ENCODE assay signal across 18 cellular contexts in genomic region chr2:173720310-173720709, GRCh38.
DNase-seq lines count a peak whose midpoint lies in the region; ATAC-seq and TF ChIP-seq lines count a peak whose summit lies in the region.
"Had no signal": no experiment of that assay in that cellular context is flagged by ENCODE, and none has a peak within 500 bp of the region (broad histone marks: within the 10 kb centered on the region; RNA-seq: fewer than 3 reads in every experiment).

No MANE protein-coding gene starts in this region.

- H3K4me1 ChIP-seq in foreskin keratinocyte (peaks cover 10% of the 10 kb centered on the region), lower lobe of right lung (no peaks in the 10 kb centered on the region)
- H3K4me1 ChIP-seq: BLaER1, Peyer's patch, suprapubic skin had no signal

- H3K9me3 Mint-ChIP-seq in CD4-positive, alpha-beta T cell: no peaks in the 10 kb centered on the region
- H3K9me3 Mint-ChIP-seq: activated naive CD4-positive, alpha-beta T cell treated with anti-CD3 and anti-CD28 coated beads, Interleukin-2, amount 50 U/mL, for 24 hours; T-cell had no signal

- no peak overlapping the region for H3K4me3 Mint-ChIP-seq in CD4-positive, alpha-beta T cell
- H3K4me3 Mint-ChIP-seq: activated naive CD4-positive, alpha-beta T cell treated with anti-CD3 and anti-CD28 coated beads, Interleukin-2, amount 50 U/mL, for 24 hours; T-cell had no signal

- ATAC-seq in foreskin keratinocyte: peak; percentile 57
- no peak for ATAC-seq in GM21529 (IDR thresholded peaks at IDR 0.05; ENCODE audit: unreplicated experiment)
- ATAC-seq in lower lobe of right lung: no peak
- no peak for ATAC-seq in CD4-positive, alpha-beta T cell (ENCODE audit: poor library complexity)
- ATAC-seq: T-cell had no signal

- H3K9me3 ChIP-seq in lower lobe of right lung: no peaks in the 10 kb centered on the region
- no peaks in the 10 kb centered on the region for H3K9me3 ChIP-seq in CD4-positive, alpha-beta T cell (ENCODE audit: control insufficient read depth, low read length)
- H3K9me3 ChIP-seq: BLaER1, Peyer's patch, suprapubic skin had no signal

- DNase-seq in AG09309 (ENCODE audit: low read depth) (no peak), HCEC 1CT (peak; percentile 12), astrocyte of the hippocampus (ENCODE audit: low read depth, low spot score) (peak; percentile 13), foreskin keratinocyte (peak in 1 of 2 donors; percentile 33), lower lobe of right lung (no peak), NCI-H524 treated with DMSO at 0.1 percent for 48 hours (lab: John Stamatoyannopoulos, UW) (no peak)
- DNase-seq in CD4-positive, alpha-beta T cell: no peak
- DNase-seq: activated CD4-positive, CD25-positive, alpha-beta regulatory T cell treated with anti-CD3 and anti-CD28 coated beads, Interleukin-2, amount 50 U/mL, for 72 hours; activated CD8-positive, alpha-beta memory T cell treated with anti-CD3 and anti-CD28 coated beads, Interleukin-2, amount 50 U/mL, for 4 hours; central memory CD4-positive, alpha-beta T cell; effector memory CD4-positive, alpha-beta T cell; NCI-H2081 treated with DMSO at 0.1 percent for 48 hours; Peyer's patch; T-cell had no signal

- H3K27ac Mint-ChIP-seq in CD4-positive, alpha-beta T cell: no peak overlapping the region
- H3K27ac Mint-ChIP-seq: activated naive CD4-positive, alpha-beta T cell treated with anti-CD3 and anti-CD28 coated beads, Interleukin-2, amount 50 U/mL, for 24 hours; T-cell had no signal

- H3K4me1 Mint-ChIP-seq in CD4-positive, alpha-beta T cell (ENCODE audit: low read depth): no peaks in the 10 kb centered on the region
- H3K4me1 Mint-ChIP-seq: activated naive CD4-positive, alpha-beta T cell treated with anti-CD3 and anti-CD28 coated beads, Interleukin-2, amount 50 U/mL, for 24 hours; T-cell had no signal

- no peaks in the 10 kb centered on the region for H3K36me3 Mint-ChIP-seq in CD4-positive, alpha-beta T cell (ENCODE audit: low read depth)
- H3K36me3 Mint-ChIP-seq: activated naive CD4-positive, alpha-beta T cell treated with anti-CD3 and anti-CD28 coated beads, Interleukin-2, amount 50 U/mL, for 24 hours; T-cell had no signal

- peak; percentile 18 for TF ChIP-seq CTCF in AG09309 (IDR thresholded peaks at IDR 0.05; ENCODE audit: control insufficient read depth, insufficient read depth, low read depth, low read length, missing control alignments)
- TF ChIP-seq CTCF in foreskin keratinocyte (conservative IDR thresholded peaks at IDR 0.05): peak; percentile 30
- TF ChIP-seq CTCF in lower lobe of right lung (IDR thresholded peaks at IDR 0.05): no peak
- no peak for TF ChIP-seq CTCF in CD4-positive, alpha-beta T cell (IDR thresholded peaks at IDR 0.05)

- H3K27ac ChIP-seq in foreskin keratinocyte (no peak overlapping the region), lower lobe of right lung (no peak overlapping the region)
- no peak overlapping the region for H3K27ac ChIP-seq in CD4-positive, alpha-beta T cell (ENCODE audit: low read depth, low read length)
- H3K27ac ChIP-seq: BLaER1, Peyer's patch, suprapubic skin had no signal

- intact Hi-C loops in lower lobe of right lung (cut with DNase I): no loop called here
- intact Hi-C loops in CD4-positive, alpha-beta T cell (cut with DNase I, micrococcal nuclease): no loop called here

- H3K27me3 ChIP-seq in foreskin keratinocyte: no peaks in the 10 kb centered on the region
- peaks cover 4% of the 10 kb centered on the region for H3K27me3 ChIP-seq in lower lobe of right lung (ENCODE audit: low read depth)
- peaks cover 44% of the 10 kb centered on the region for H3K27me3 ChIP-seq in CD4-positive, alpha-beta T cell (ENCODE audit: control insufficient read depth, insufficient read depth, low read length)
- H3K27me3 ChIP-seq: BLaER1, Peyer's patch, suprapubic skin had no signal

- POLR2A ChIA-PET in CD4-positive, alpha-beta T cell (lab: Charles Lee): no interaction called here

- H3K4me3 ChIP-seq in AG09309 (ENCODE audit: control insufficient read depth, low read depth, low read length) (no peak overlapping the region), lower lobe of right lung (no peak overlapping the region)
- H3K4me3 ChIP-seq: BLaER1, Peyer's patch, suprapubic skin had no signal

- CTCF ChIA-PET in CD4-positive, alpha-beta T cell (lab: Charles Lee): no interaction called here

- no peaks in the 10 kb centered on the region for H3K36me3 ChIP-seq in lower lobe of right lung
- H3K36me3 ChIP-seq: BLaER1, Peyer's patch, suprapubic skin had no signal

- H3K27me3 Mint-ChIP-seq in CD4-positive, alpha-beta T cell: peaks cover 67% of the 10 kb centered on the region

Comparison
In these comparisons a context has a peak if more than half of its experiments do, and no peak if none do; other contexts are left out.
1. DNase-seq: peak in HCEC 1CT (single experiment) and astrocyte of the hippocampus (single experiment); none in AG09309 (single experiment), lower lobe of right lung (single experiment), NCI-H524 treated with DMSO at 0.1 percent for 48 hours (single experiment) and CD4-positive, alpha-beta T cell (0 of 10).
2. CTCF ChIP-seq: peak in AG09309 (single experiment) and foreskin keratinocyte (single experiment); none in lower lobe of right lung (single experiment) and CD4-positive, alpha-beta T cell (single experiment).